ENCODE assay signal across 11 cellular contexts in genomic region chr21:37166733-37167132, GRCh38.
DNase-seq lines count a peak whose midpoint lies in the region; ATAC-seq and TF ChIP-seq lines count a peak whose summit lies in the region.
"Had no signal": no experiment of that assay in that cellular context is flagged by ENCODE, and none has a peak within 500 bp of the region (broad histone marks: within the 10 kb centered on the region; RNA-seq: fewer than 3 reads in every experiment).

No MANE protein-coding gene starts in this region.

- H3K27me3 Mint-ChIP-seq in natural killer cell (ENCODE audit: low read depth in 2 of 2) = no peaks in the 10 kb centered on the region
- no peaks in the 10 kb centered on the region for H3K27me3 Mint-ChIP-seq in natural killer cell treated with Interleukin-12 subunit alpha and Interleukin-12 subunit beta and Interleukin-15 and Interleukin-18, amount 100 ng/mL, for 72 hours

- no peak overlapping the region for H3K9ac ChIP-seq in NT2/D1 (ENCODE audit: insufficient read length, low read depth)

- H3K4me3 ChIP-seq in NT2/D1 (ENCODE audit: insufficient read length, low read depth) = no peak overlapping the region
- no peak overlapping the region for H3K4me3 ChIP-seq in epithelial cell of esophagus (ENCODE audit: low read length)

- intact Hi-C loops in natural killer cell (cut with micrococcal nuclease) = loop anchor here (2.0 kb wide), 1 partner anchor 416 kb away; no protein-coding TSS in a partner anchor
- intact Hi-C loops in posterior vena cava (cut with DNase I) = no loop called here

- no peak overlapping the region for H3K4me3 Mint-ChIP-seq in natural killer cell
- H3K4me3 Mint-ChIP-seq in natural killer cell treated with Interleukin-12 subunit alpha and Interleukin-12 subunit beta and Interleukin-15 and Interleukin-18, amount 100 ng/mL, for 72 hours = no peak overlapping the region
- H3K4me3 Mint-ChIP-seq: nephron; T-helper 1 cell treated with Interleukin-12 subunit alpha and Interleukin-12 subunit beta and Interleukin-4 antibody, amounts not matched to agents 30 μg/mL and 1 μg/mL, for 36 hours had no signal

- no peaks in the 10 kb centered on the region for H3K4me1 ChIP-seq in NT2/D1 (ENCODE audit: insufficient read depth, insufficient read length)

- no peaks in the 10 kb centered on the region for H3K9me3 Mint-ChIP-seq in natural killer cell
- H3K9me3 Mint-ChIP-seq in natural killer cell treated with Interleukin-12 subunit alpha and Interleukin-12 subunit beta and Interleukin-15 and Interleukin-18, amount 100 ng/mL, for 72 hours = no peaks in the 10 kb centered on the region
- H3K9me3 Mint-ChIP-seq: nephron; T-helper 1 cell treated with Interleukin-12 subunit alpha and Interleukin-12 subunit beta and Interleukin-4 antibody, amounts not matched to agents 30 μg/mL and 1 μg/mL, for 36 hours had no signal

- H3K36me3 Mint-ChIP-seq in natural killer cell = peaks cover 14% of the 10 kb centered on the region
- peaks cover 15% of the 10 kb centered on the region for H3K36me3 Mint-ChIP-seq in natural killer cell treated with Interleukin-12 subunit alpha and Interleukin-12 subunit beta and Interleukin-15 and Interleukin-18, amount 100 ng/mL, for 72 hours

- H3K36me3 ChIP-seq in NT2/D1 (ENCODE audit: insufficient read depth, insufficient read length, low read length) = peaks cover 76% of the 10 kb centered on the region

- peak; percentile 36 for TF ChIP-seq CTCF in natural killer cell (IDR thresholded peaks at IDR 0.05)
- TF ChIP-seq CTCF in epithelial cell of esophagus (IDR thresholded peaks at IDR 0.05; ENCODE audit: insufficient read depth, low read depth, low read length, missing control alignments) = peak; percentile 39

- DNase-seq in natural killer cell (no peak), NT2/D1 (ENCODE audit: low read depth, low spot score) (peak; percentile 16), epithelial cell of esophagus (ENCODE audit: low read depth) (peak; percentile 36), activated gamma-delta T cell treated with Interleukin-2 at 50 U/mL for 16 hours (no peak), posterior vena cava (ENCODE audit: low spot score) (no peak), midbrain (lab: John Stamatoyannopoulos, UW) (no peak)
- DNase-seq in natural killer cell treated with Interleukin-12 subunit alpha and Interleukin-12 subunit beta and Interleukin-15 and Interleukin-18, amount 100 ng/mL, for 72 hours (ENCODE audit: low spot score) = no peak
- DNase-seq: cortex of kidney had no signal

- no peaks in the 10 kb centered on the region for H3K27me3 ChIP-seq in NT2/D1 (ENCODE audit: insufficient read depth, insufficient read length)

- ATAC-seq in natural killer cell (no peak), GM18868 (IDR thresholded peaks at IDR 0.05; ENCODE audit: unreplicated experiment) (no peak)
- no peak for ATAC-seq in natural killer cell treated with Interleukin-12 subunit alpha and Interleukin-12 subunit beta and Interleukin-15 and Interleukin-18, amount 100 ng/mL, for 72 hours

- no peaks in the 10 kb centered on the region for H3K9me3 ChIP-seq in NT2/D1 (ENCODE audit: insufficient read depth, low read length)

- peak overlapping the region in 1 of 2 donors; percentile 27 for H3K27ac Mint-ChIP-seq in natural killer cell
- H3K27ac Mint-ChIP-seq in natural killer cell treated with Interleukin-12 subunit alpha and Interleukin-12 subunit beta and Interleukin-15 and Interleukin-18, amount 100 ng/mL, for 72 hours = no peak overlapping the region
- H3K27ac Mint-ChIP-seq: nephron; T-helper 1 cell treated with Interleukin-12 subunit alpha and Interleukin-12 subunit beta and Interleukin-4 antibody, amounts not matched to agents 30 μg/mL and 1 μg/mL, for 36 hours had no signal

- H3K4me1 Mint-ChIP-seq in natural killer cell = peaks cover 5% of the 10 kb centered on the region in 2 donors
- H3K4me1 Mint-ChIP-seq in natural killer cell treated with Interleukin-12 subunit alpha and Interleukin-12 subunit beta and Interleukin-15 and Interleukin-18, amount 100 ng/mL, for 72 hours (ENCODE audit: low read depth in 2 of 2) = no peaks in the 10 kb centered on the region
- H3K4me1 Mint-ChIP-seq: nephron had no signal

Comparison
In these comparisons a context has a peak if more than half of its experiments do, and no peak if none do; other contexts are left out.
1. DNase-seq: peak in NT2/D1 (single experiment) and epithelial cell of esophagus (single experiment); none in natural killer cell (single experiment), natural killer cell treated with Interleukin-12 subunit alpha and Interleukin-12 subunit beta and Interleukin-15 and Interleukin-18, amount 100 ng/mL, for 72 hours (single experiment), activated gamma-delta T cell treated with Interleukin-2 at 50 U/mL for 16 hours (single experiment), posterior vena cava (single experiment) and midbrain (single experiment).